In genomic region chr6:20447581-20448132, GRCh38 we compare ENCODE assay signal across 1 cellular context.
TF ChIP-seq lines count a peak whose summit lies in the region.

No MANE protein-coding gene starts in this region.

TF ChIP-seq in IMR-90, 13 proteins besides CTCF, POLR2A, EP300 and RAD21:
- TF ChIP-seq CEBPB (IDR thresholded peaks at IDR 0.05; ENCODE audit: low read depth, low read length) (peak; percentile 55; the same call in 1 of the 2 replicates), BHLHE40 (IDR thresholded peaks at IDR 0.05; ENCODE audit: low read depth, low read length) (no peak)
